ENCODE assay signal across 24 cellular contexts in the genomic region with DNA sequence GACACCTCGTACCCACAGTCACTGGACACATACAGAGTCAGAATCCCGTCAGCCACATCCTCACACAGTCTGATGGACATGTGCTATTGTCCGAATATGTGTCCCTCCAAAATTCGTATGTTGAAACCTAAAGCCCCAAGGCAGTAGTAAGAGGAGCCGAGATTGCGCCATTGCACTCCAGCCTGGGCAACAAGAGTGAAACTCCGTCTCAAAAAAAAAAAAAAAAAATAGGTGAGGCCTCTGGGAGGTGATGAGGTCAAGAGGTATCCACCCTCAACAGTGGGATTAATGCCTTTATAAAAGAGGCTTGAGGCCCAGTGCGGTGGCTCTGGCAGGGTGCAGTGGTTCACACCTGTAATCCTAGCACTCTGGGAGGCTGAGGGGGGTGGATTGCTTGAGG. TPM values are rescaled to one million over a fixed set of nuclear protein-coding genes. Genes with fewer than 3 reads are reported as not detected.
"Had no signal": no experiment of that assay in that cellular context is flagged by ENCODE, and none has a peak within 500 bp of the region (broad histone marks: within the 10 kb centered on the region; RNA-seq: fewer than 3 reads in every experiment).

No MANE protein-coding gene starts in this region.

- ATAC-seq: effector memory CD8-positive, alpha-beta T cell; gastroesophageal sphincter; left lobe of liver; psoas muscle; right lobe of liver; stimulated activated naive B cell treated with anti-CD40 and anti-IgM and Interleukin-4, amounts not matched to agents 10 μg/mL and 1 μg/mL and 100 μg/mL, for 72 hours; stimulated activated naive CD8-positive, alpha-beta T cell treated with anti-CD3 and anti-CD28 coated beads, Interleukin-15, amount 100 ng/mL, for 72 hours had no signal

- H3K27ac ChIP-seq: epithelial cell of prostate, esophagus squamous epithelium, gastroesophageal sphincter, parathyroid adenoma, psoas muscle, right lobe of liver, testis, tibial nerve had no signal

- H3K27me3 Mint-ChIP-seq: effector memory CD8-positive, alpha-beta T cell; naive B cell; stimulated activated naive B cell treated with anti-CD40 and anti-IgM and Interleukin-4, amounts not matched to agents 10 μg/mL and 1 μg/mL and 100 μg/mL, for 72 hours; stimulated activated naive CD8-positive, alpha-beta T cell treated with anti-CD3 and anti-CD28 coated beads, Interleukin-15, amount 100 ng/mL, for 72 hours had no signal

- H3K4me3 Mint-ChIP-seq: dendritic cell treated with granulocyte-macrophage colony-stimulating factor and Interleukin-4, amounts not matched to agents 40 ng/mL and 50 ng/mL, for 4 days; nephron; stimulated activated naive B cell treated with anti-CD40 and anti-IgM and Interleukin-4, amounts not matched to agents 10 μg/mL and 1 μg/mL and 100 μg/mL, for 72 hours; stimulated activated naive CD8-positive, alpha-beta T cell treated with anti-CD3 and anti-CD28 coated beads, Interleukin-15, amount 100 ng/mL, for 72 hours had no signal

- H3K9me3 Mint-ChIP-seq: dendritic cell treated with granulocyte-macrophage colony-stimulating factor and Interleukin-4, amounts not matched to agents 40 ng/mL and 50 ng/mL, for 4 days; effector memory CD8-positive, alpha-beta T cell; naive B cell; nephron; stimulated activated naive B cell treated with anti-CD40 and anti-IgM and Interleukin-4, amounts not matched to agents 10 μg/mL and 1 μg/mL and 100 μg/mL, for 72 hours; stimulated activated naive CD8-positive, alpha-beta T cell treated with anti-CD3 and anti-CD28 coated beads, Interleukin-15, amount 100 ng/mL, for 72 hours had no signal

- H3K36me3 Mint-ChIP-seq: naive B cell had no signal

- H3K4me1 Mint-ChIP-seq: nephron had no signal

- H3K27me3 ChIP-seq: right lobe of liver, testis had no signal

- H3K9me3 ChIP-seq: esophagus squamous epithelium, gastroesophageal sphincter, psoas muscle, testis, tibial nerve had no signal

- H3K4me1 ChIP-seq: gastroesophageal sphincter, parathyroid adenoma, psoas muscle, right lobe of liver, testis, tibial nerve had no signal

- DNase-seq: effector memory CD8-positive, alpha-beta T cell; esophagus squamous epithelium; foreskin fibroblast; glutamatergic neuron; islet precursor cell; mesendoderm; naive B cell; occipital lobe; psoas muscle; retina; right lobe of liver; stimulated activated CD4-positive, alpha-beta T cell treated with anti-CD3 and anti-CD28 coated beads, Interleukin-4, amount 100 ng/mL, for 1 hour; stimulated activated CD8-positive, alpha-beta memory T cell treated with anti-CD3 and anti-CD28 coated beads, Interleukin-4, amount 100 ng/mL, for 48 hours; stimulated activated naive B cell treated with anti-CD40 and anti-IgM and Interleukin-4, amounts not matched to agents 10 μg/mL and 1 μg/mL and 100 μg/mL, for 72 hours; stimulated activated naive CD8-positive, alpha-beta T cell treated with anti-CD3 and anti-CD28 coated beads, Interleukin-15, amount 100 ng/mL, for 72 hours; testis had no signal

- H3K4me3 ChIP-seq: esophagus squamous epithelium, gastroesophageal sphincter, lung, psoas muscle, right lobe of liver, testis, tibial nerve had no signal

- H3K36me3 ChIP-seq: esophagus squamous epithelium, gastroesophageal sphincter, right lobe of liver, tibial nerve had no signal

- H3K27ac Mint-ChIP-seq: dendritic cell treated with granulocyte-macrophage colony-stimulating factor and Interleukin-4, amounts not matched to agents 40 ng/mL and 50 ng/mL, for 4 days; nephron; stimulated activated naive B cell treated with anti-CD40 and anti-IgM and Interleukin-4, amounts not matched to agents 10 μg/mL and 1 μg/mL and 100 μg/mL, for 72 hours; stimulated activated naive CD8-positive, alpha-beta T cell treated with anti-CD3 and anti-CD28 coated beads, Interleukin-15, amount 100 ng/mL, for 72 hours had no signal

RNA-seq across cellular contexts. Expression of a gene that starts 2.7 kb away (rescaled TPM):
- total RNA-seq: occipital lobe had no signal

RNA-seq across cellular contexts. Expression of a gene that starts 20.2 kb away (rescaled TPM):
- total RNA-seq: occipital lobe, psoas muscle, tibial nerve had no signal
